8 cellular contexts compared by ENCODE assay signal in genomic region chr5:157732130-157732783, GRCh38. TPM values are rescaled to one million over a fixed set of nuclear protein-coding genes. Genes with fewer than 3 reads are reported as not detected.
DNase-seq lines count a peak whose midpoint lies in the region; ATAC-seq and TF ChIP-seq lines count a peak whose summit lies in the region.

No MANE protein-coding gene starts in this region.

- POLR2A ChIA-PET in activated naive CD8-positive, alpha-beta T cell treated with anti-CD3 and anti-CD28 coated beads, Interleukin-2, amount 10 ng/mL, durations not matched to agents 7 days and 5 days (lab: Charles Lee): interaction anchor here (0.7 to 1.3 kb wide), 2 partner anchors 12 to 415 kb away, joined by 4 to 7 read pairs; partner anchors contain the start of gene LSM11

- no peaks in the 10 kb centered on the region for H3K27me3 Mint-ChIP-seq in activated naive CD4-positive, alpha-beta T cell treated with anti-CD3 and anti-CD28 coated beads, Interleukin-2, amount 50 U/mL, for 24 hours
- no peaks in the 10 kb centered on the region for H3K27me3 Mint-ChIP-seq in activated naive CD8-positive, alpha-beta T cell treated with anti-CD3 and anti-CD28 coated beads, Interleukin-2, amount 10 ng/mL, durations not matched to agents 7 days and 5 days

- no peak overlapping the region for H4K91ac ChIP-seq in mesenchymal stem cell (ENCODE audit: low read length)

- no peak overlapping the region for H3K23ac ChIP-seq in mesenchymal stem cell (ENCODE audit: low read length in 2 of 2)

- H3K4me1 ChIP-seq in mesenchymal stem cell (ENCODE audit: control insufficient read depth, insufficient read depth, low read depth, low read length) (peaks cover 3% of the 10 kb centered on the region), transverse colon (peaks cover 0 to 15% (median 7%) of the 10 kb centered on the region in 4 donors)

- H2AK5ac ChIP-seq in mesenchymal stem cell (ENCODE audit: low read length, severe bottlenecking): no peak overlapping the region

- H3K36me3 Mint-ChIP-seq in activated naive CD4-positive, alpha-beta T cell treated with anti-CD3 and anti-CD28 coated beads, Interleukin-2, amount 50 U/mL, for 24 hours: peaks cover 9% of the 10 kb centered on the region
- peaks cover 8% of the 10 kb centered on the region for H3K36me3 Mint-ChIP-seq in activated naive CD8-positive, alpha-beta T cell treated with anti-CD3 and anti-CD28 coated beads, Interleukin-2, amount 10 ng/mL, durations not matched to agents 7 days and 5 days

- no peak for TF ChIP-seq EP300 in transverse colon (IDR thresholded peaks at IDR 0.05; ENCODE audit: low read depth)

- no peak overlapping the region for H2BK15ac ChIP-seq in mesenchymal stem cell (ENCODE audit: low read depth, poor library complexity, severe bottlenecking)

- H3K27me3 ChIP-seq in mesenchymal stem cell (ENCODE audit: control insufficient read depth in 1 of 2, insufficient read depth in 1 of 2, low read length in 2 of 2): no peaks in the 10 kb centered on the region
- no peaks in the 10 kb centered on the region for H3K27me3 ChIP-seq in transverse colon

- intact Hi-C loops in transverse colon (cut with DNase I; ENCODE audit: low total_unique reads): no loop called here

- in situ Hi-C loops in transverse colon (cut with MboI; ENCODE audit: low pct_ligation_motif_present in 1 of 4, low pct_unique_long_range_greater_than_20kb in 1 of 4, low sequenced_read_pairs in 3 of 4): loop anchor here in 3 of 4 donors (25.0 kb wide), 4 partner anchors 245 to 595 kb away; partner anchors contain the start of gene MED7 (in 1 of the 3)

- H2AFZ ChIP-seq in mesenchymal stem cell (ENCODE audit: low read depth, low read length): no peak overlapping the region

- DNase-seq in activated naive CD4-positive, alpha-beta T cell treated with Interleukin-2 at 50 U/mL for 16 hours: no peak
- DNase-seq in activated naive CD8-positive, alpha-beta T cell treated with anti-CD3 and anti-CD28 coated beads, Interleukin-2, amount 10 ng/mL, durations not matched to agents 7 days and 5 days: no peak
- DNase-seq in mesenchymal stem cell (no peak), transverse colon (no peak), NOMO-1 treated with dmso at 0.1 percent for 144 hours (lab: John Stamatoyannopoulos, UW; ENCODE audit: unreplicated experiment) (no peak), DMS79 (lab: John Stamatoyannopoulos, UW) (no peak)

- H3K27ac Mint-ChIP-seq in activated naive CD4-positive, alpha-beta T cell treated with anti-CD3 and anti-CD28 coated beads, Interleukin-2, amount 50 U/mL, for 24 hours: peak overlapping the region; percentile 99
- H3K27ac Mint-ChIP-seq in activated naive CD8-positive, alpha-beta T cell treated with anti-CD3 and anti-CD28 coated beads, Interleukin-2, amount 10 ng/mL, durations not matched to agents 7 days and 5 days: no peak overlapping the region

- TF ChIP-seq CTCF in transverse colon (IDR thresholded peaks at IDR 0.05): no peak

- H3K4me3 Mint-ChIP-seq in activated naive CD4-positive, alpha-beta T cell treated with anti-CD3 and anti-CD28 coated beads, Interleukin-2, amount 50 U/mL, for 24 hours: peak overlapping the region; percentile 97
- H3K4me3 Mint-ChIP-seq in activated naive CD8-positive, alpha-beta T cell treated with anti-CD3 and anti-CD28 coated beads, Interleukin-2, amount 10 ng/mL, durations not matched to agents 7 days and 5 days: peak overlapping the region; percentile 90

- no peak for ATAC-seq in activated naive CD8-positive, alpha-beta T cell treated with anti-CD3 and anti-CD28 coated beads, Interleukin-2, amount 10 ng/mL, durations not matched to agents 7 days and 5 days (ENCODE audit: low read depth)
- ATAC-seq in GM18909 (IDR thresholded peaks at IDR 0.05; ENCODE audit: poor library complexity, unreplicated experiment): no peak

- no peak overlapping the region for H2BK120ac ChIP-seq in mesenchymal stem cell (ENCODE audit: low read depth, low read length)

- H3K79me1 ChIP-seq in mesenchymal stem cell (replicated peaks; ENCODE audit: low read length, poor library complexity, severe bottlenecking): peaks cover 12% of the 10 kb centered on the region

- no peak overlapping the region for H3K14ac ChIP-seq in mesenchymal stem cell (ENCODE audit: low read length in 2 of 2)

- no peak overlapping the region for H3K27ac ChIP-seq in mesenchymal stem cell (ENCODE audit: low read length, poor library complexity, severe bottlenecking)
- H3K27ac ChIP-seq in transverse colon: peak overlapping the region; percentile 90 to 99 (median 95)

- no peak overlapping the region for H3K4ac ChIP-seq in mesenchymal stem cell (ENCODE audit: low read depth in 1 of 2, low read length in 2 of 2)

- peak overlapping the region in 1 of 2 experiments; percentile 87 for H3K4me3 ChIP-seq in mesenchymal stem cell (ENCODE audit: insufficient read depth in 1 of 2, low read depth in 1 of 2, low read length in 2 of 2)
- H3K4me3 ChIP-seq in transverse colon: peak overlapping the region in 3 of 4 donors; percentile 66 to 73 (median 66)

- peak overlapping the region; percentile 92 for H3K9ac ChIP-seq in mesenchymal stem cell (ENCODE audit: low read length)

- H3K9me3 Mint-ChIP-seq in activated naive CD4-positive, alpha-beta T cell treated with anti-CD3 and anti-CD28 coated beads, Interleukin-2, amount 50 U/mL, for 24 hours: no peaks in the 10 kb centered on the region
- H3K9me3 Mint-ChIP-seq in activated naive CD8-positive, alpha-beta T cell treated with anti-CD3 and anti-CD28 coated beads, Interleukin-2, amount 10 ng/mL, durations not matched to agents 7 days and 5 days: no peaks in the 10 kb centered on the region

- 94% methylated on average over 5 of the region's 5 CpGs for WGBS in mesenchymal stem cell
- WGBS in transverse colon (ENCODE audit: low coverage in 1 of 2), 2 donors: 86 to 87% methylated on average over 5 of the region's 5 CpGs

- H3K4me2 ChIP-seq in mesenchymal stem cell (ENCODE audit: low read length, poor library complexity, severe bottlenecking): peak overlapping the region; percentile 92

- no peak overlapping the region for H2BK5ac ChIP-seq in mesenchymal stem cell (ENCODE audit: low read depth, low read length, poor library complexity, severe bottlenecking)

- no peak for TF ChIP-seq POLR2A in transverse colon (IDR thresholded peaks at IDR 0.05)

- no peak overlapping the region for H4K8ac ChIP-seq in mesenchymal stem cell (ENCODE audit: low read length)

- H3K36me3 ChIP-seq in mesenchymal stem cell (ENCODE audit: control insufficient read depth in 1 of 2, insufficient read depth in 2 of 2, low read depth in 1 of 2, low read length in 2 of 2) (peaks cover 13 to 41% of the 10 kb centered on the region in 2 experiments), transverse colon (peaks cover 0 to 13% (median 0%) of the 10 kb centered on the region in 4 donors)

- H3K4me1 Mint-ChIP-seq in activated naive CD4-positive, alpha-beta T cell treated with anti-CD3 and anti-CD28 coated beads, Interleukin-2, amount 50 U/mL, for 24 hours: peaks cover 42% of the 10 kb centered on the region
- H3K4me1 Mint-ChIP-seq in activated naive CD8-positive, alpha-beta T cell treated with anti-CD3 and anti-CD28 coated beads, Interleukin-2, amount 10 ng/mL, durations not matched to agents 7 days and 5 days: peaks cover 10% of the 10 kb centered on the region

- H3K9me3 ChIP-seq in mesenchymal stem cell (ENCODE audit: control insufficient read depth, low read length) (no peaks in the 10 kb centered on the region), transverse colon (no peaks in the 10 kb centered on the region)

- peak overlapping the region in 1 of 2 experiments; percentile 83 for H3K18ac ChIP-seq in mesenchymal stem cell (ENCODE audit: low read depth in 1 of 2, low read length in 2 of 2)

- H2BK12ac ChIP-seq in mesenchymal stem cell (ENCODE audit: low read length in 2 of 2): no peak overlapping the region

RNA-seq across cellular contexts. Expression of gene THG1L, which starts 1.0 kb away (rescaled TPM):
- total RNA-seq in activated naive CD8-positive, alpha-beta T cell treated with anti-CD3 and anti-CD28 coated beads, Interleukin-2, amount 10 ng/mL, durations not matched to agents 7 days and 5 days: 10 to 100 TPM; 10.9 to 13.3 TPM
- polyA plus RNA-seq in mesenchymal stem cell (2013, experiment 1 of 2): 13.5 TPM
- polyA plus RNA-seq in mesenchymal stem cell (2013, experiment 2 of 2): 14.5 TPM
- total RNA-seq in transverse colon: 10 to 100 TPM in 2 of 4 donors, 1 to 10 TPM in 2; 2.2 to 16.8 (median 7.0) TPM

RNA-seq across cellular contexts. Expression of gene LSM11, which starts 11.3 kb away (rescaled TPM):
- 1 to 10 TPM; 5.8 to 6.1 TPM for total RNA-seq in activated naive CD8-positive, alpha-beta T cell treated with anti-CD3 and anti-CD28 coated beads, Interleukin-2, amount 10 ng/mL, durations not matched to agents 7 days and 5 days
- 1.6 TPM for polyA plus RNA-seq in mesenchymal stem cell (2013, experiment 1 of 2)
- 1.6 TPM for polyA plus RNA-seq in mesenchymal stem cell (2013, experiment 2 of 2)
- 1 to 10 TPM; 4.1 to 10.0 (median 5.8) TPM for total RNA-seq in transverse colon
